ENCODE assay signal across 8 cellular contexts in the genomic region with DNA sequence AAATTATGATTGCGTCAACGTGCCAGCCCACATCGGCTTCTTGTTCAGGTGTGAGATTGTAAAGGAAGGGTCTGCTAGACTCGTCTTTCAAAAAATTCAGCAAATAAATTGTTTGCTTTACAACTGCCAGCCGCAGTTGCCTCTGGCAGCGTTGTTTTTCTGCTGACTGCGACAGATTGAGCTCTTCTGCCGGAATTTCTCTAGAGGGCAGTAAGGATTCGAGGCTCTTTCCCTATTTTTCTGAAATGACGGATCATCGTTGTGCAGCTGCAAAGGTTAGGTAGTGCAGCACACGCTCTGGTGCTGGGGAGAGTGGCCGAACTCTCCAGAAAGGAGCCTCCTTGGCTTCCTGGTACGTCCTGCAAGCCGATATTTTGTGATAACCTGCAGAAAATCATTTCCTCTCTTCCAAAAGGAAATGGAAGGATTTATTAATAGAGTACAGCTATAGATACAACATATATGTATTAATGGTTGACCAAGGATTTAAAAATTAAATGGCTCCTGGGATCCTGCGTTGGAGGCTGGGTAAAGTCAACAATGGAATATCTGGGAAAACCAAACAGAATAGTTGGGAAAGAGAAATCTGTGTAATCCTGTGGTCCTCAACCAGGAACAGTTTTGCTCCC.
DNase-seq lines count a peak whose midpoint lies in the region; ATAC-seq and TF ChIP-seq lines count a peak whose summit lies in the region.

No MANE protein-coding gene starts in this region.

- no peaks in the 10 kb centered on the region for H3K9me3 Mint-ChIP-seq in CD8-positive, alpha-beta T cell

- DNase-seq in ELR (ENCODE audit: low read depth) (peak; percentile 42), NCI-H2227 (lab: John Stamatoyannopoulos, UW; ENCODE audit: unreplicated experiment) (peak; percentile 81), cardiac fibroblast (ENCODE audit: low read depth in 2 of 2) (peak; percentile 32 to 60), mucosa of gallbladder (ENCODE audit: low spot score) (peak; percentile 15)
- DNase-seq in activated CD4-positive, alpha-beta T cell treated with anti-CD3 and anti-CD28 coated beads, Interleukin-2, amount 50 U/mL, for 4 hours: no peak
- DNase-seq in CD8-positive, alpha-beta T cell: no peak
- DNase-seq in activated naive CD4-positive, alpha-beta T cell treated with anti-CD3 and anti-CD28 coated beads, Interleukin-2, amount 50 U/mL, for 16 hours: no peak

- H3K4me1 Mint-ChIP-seq in CD8-positive, alpha-beta T cell (ENCODE audit: low read depth): peaks cover 15% of the 10 kb centered on the region

- no peak overlapping the region for H3K27ac ChIP-seq in CD8-positive, alpha-beta T cell (ENCODE audit: low read depth, low read length)

- H3K27me3 ChIP-seq in CD8-positive, alpha-beta T cell (ENCODE audit: insufficient read depth, low read length): no peaks in the 10 kb centered on the region

- intact Hi-C loops in CD8-positive, alpha-beta T cell (cut with DNase I, micrococcal nuclease): loop anchor here (2.0 to 10.0 kb wide), 6 partner anchors 124 to 1885 kb away; no protein-coding TSS in a partner anchor

- no peak overlapping the region for H3K4me3 ChIP-seq in cardiac fibroblast (replicated peaks in 1 of 2; ENCODE audit: low read depth in 2 of 2, low read length in 2 of 2)
- H3K4me3 ChIP-seq in CD8-positive, alpha-beta T cell (ENCODE audit: low read depth, low read length): no peak overlapping the region

- no peak overlapping the region for H3K27ac Mint-ChIP-seq in CD8-positive, alpha-beta T cell

- no peaks in the 10 kb centered on the region for H3K36me3 Mint-ChIP-seq in CD8-positive, alpha-beta T cell

- no peaks in the 10 kb centered on the region for H3K9me3 ChIP-seq in CD8-positive, alpha-beta T cell (ENCODE audit: low read length)

- H3K36me3 ChIP-seq in CD8-positive, alpha-beta T cell (ENCODE audit: insufficient read depth, low read length): no peaks in the 10 kb centered on the region

- CTCF ChIA-PET in CD8-positive, alpha-beta T cell (lab: Charles Lee): interaction anchor here (0.7 to 5.8 kb wide), 15 partner anchors 8 to 1750 kb away, joined by 3 to 72 read pairs (median 7); no protein-coding TSS in a partner anchor

- no peaks in the 10 kb centered on the region for H3K27me3 Mint-ChIP-seq in CD8-positive, alpha-beta T cell (ENCODE audit: low read depth)

- TF ChIP-seq CTCF in cardiac fibroblast (IDR thresholded peaks at IDR 0.05; ENCODE audit: low read depth, low read length): peak; percentile 42
- TF ChIP-seq CTCF in CD8-positive, alpha-beta T cell (IDR thresholded peaks at IDR 0.05): no peak

- peaks cover 11% of the 10 kb centered on the region for H3K4me1 ChIP-seq in CD8-positive, alpha-beta T cell (ENCODE audit: insufficient read depth, low read length)

- POLR2A ChIA-PET in CD8-positive, alpha-beta T cell (lab: Charles Lee): interaction anchor here (1.4 kb wide), 1 partner anchor 54 kb away, joined by 3 read pairs; no protein-coding TSS in a partner anchor

- no peak overlapping the region for H3K4me3 Mint-ChIP-seq in CD8-positive, alpha-beta T cell

- no peak for ATAC-seq in CD8-positive, alpha-beta T cell
- ATAC-seq in HG03469 (IDR thresholded peaks at IDR 0.05; ENCODE audit: unreplicated experiment): no peak

Comparison
In these comparisons a context has a peak if more than half of its experiments do, and no peak if none do; other contexts are left out.
1. DNase-seq: peak in ELR (single experiment), NCI-H2227 (single experiment), cardiac fibroblast (2 of 2) and mucosa of gallbladder (single experiment); none in activated CD4-positive, alpha-beta T cell treated with anti-CD3 and anti-CD28 coated beads, Interleukin-2, amount 50 U/mL, for 4 hours (0 of 2), CD8-positive, alpha-beta T cell (0 of 7) and activated naive CD4-positive, alpha-beta T cell treated with anti-CD3 and anti-CD28 coated beads, Interleukin-2, amount 50 U/mL, for 16 hours (single experiment).